ENCODE assay signal across 4 cellular contexts in genomic region chr5:152388610-152389009, GRCh38. TPM values are rescaled to one million over a fixed set of nuclear protein-coding genes. Genes with fewer than 3 reads are reported as not detected.
"Had no signal": no experiment of that assay in that cellular context is flagged by ENCODE, and none has a peak within 500 bp of the region (broad histone marks: within the 10 kb centered on the region; RNA-seq: fewer than 3 reads in every experiment).

No MANE protein-coding gene starts in this region.

- ATAC-seq: GM12878 had no signal

- H3K4me3 ChIP-seq: GM12878 had no signal

- DNase-seq: GDM1, GF-D8 had no signal

RNA-seq across cellular contexts. Expression of gene NMUR2, which starts 16.5 kb away (rescaled TPM):
- total RNA-seq: G401 had no signal
